ENCODE assay signal across 20 cellular contexts in the genomic region with DNA sequence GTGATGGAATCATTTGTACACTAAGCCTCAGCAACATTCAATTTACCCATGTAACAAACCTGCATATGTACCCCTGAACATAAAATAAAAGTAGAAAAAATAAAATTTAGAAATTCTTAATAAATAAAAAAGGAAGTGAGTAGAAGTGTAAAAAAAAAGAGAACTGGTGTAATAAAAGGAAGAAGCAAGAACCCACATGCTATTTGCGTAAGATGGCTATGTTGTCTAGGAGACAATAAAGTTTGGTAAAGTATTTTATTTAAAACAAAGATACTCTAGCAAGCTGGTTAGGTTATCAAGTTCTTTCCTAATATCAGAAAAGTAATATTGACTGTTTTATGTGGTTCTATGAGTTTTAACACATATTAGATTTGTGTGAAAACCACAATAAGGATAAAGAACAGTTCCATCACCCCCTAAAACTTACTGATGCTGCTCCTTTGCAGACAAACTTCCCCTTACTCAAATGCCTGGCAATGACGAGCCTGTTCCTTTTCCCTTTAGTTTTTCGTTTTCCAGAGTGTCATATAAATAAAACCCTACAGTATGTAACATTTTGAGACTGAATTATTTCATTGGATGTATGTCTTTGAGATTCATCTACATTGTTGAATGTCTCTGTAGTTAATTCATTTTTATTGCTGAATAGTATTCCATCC.
"Had no signal": no experiment of that assay in that cellular context is flagged by ENCODE, and none has a peak within 500 bp of the region (broad histone marks: within the 10 kb centered on the region; RNA-seq: fewer than 3 reads in every experiment).

No MANE protein-coding gene starts in this region.

- H3K4me1 Mint-ChIP-seq: activated CD4-positive, alpha-beta T cell treated with anti-CD3 and anti-CD28 coated beads, Interleukin-2, amount 10 ng/mL, durations not matched to agents 7 days and 5 days; activated naive CD4-positive, alpha-beta T cell treated with anti-CD3 and anti-CD28 coated beads, Interleukin-2, amount 50 U/mL, for 24 hours; nephron progenitor cell; stimulated activated naive CD8-positive, alpha-beta T cell treated with anti-CD3 and anti-CD28 coated beads, Interleukin-15, amount 100 ng/mL, for 72 hours had no signal

- H3K27ac ChIP-seq: ascending aorta, coronary artery, right lobe of liver, suprapubic skin, transverse colon, vagina had no signal

- H3K4me1 ChIP-seq: ascending aorta, right lobe of liver, suprapubic skin, transverse colon, vagina had no signal

- H3K36me3 Mint-ChIP-seq: activated naive CD4-positive, alpha-beta T cell treated with anti-CD3 and anti-CD28 coated beads, Interleukin-2, amount 50 U/mL, for 24 hours had no signal

- H3K27ac Mint-ChIP-seq: activated CD4-positive, alpha-beta T cell treated with anti-CD3 and anti-CD28 coated beads, Interleukin-2, amount 10 ng/mL, durations not matched to agents 7 days and 5 days; activated naive CD4-positive, alpha-beta T cell treated with anti-CD3 and anti-CD28 coated beads, Interleukin-2, amount 50 U/mL, for 24 hours; activated T-cell treated with anti-CD3 and anti-CD28 coated beads, Interleukin-2, amount 50 U/mL, for 72 hours; nephron progenitor cell; stimulated activated naive CD8-positive, alpha-beta T cell treated with anti-CD3 and anti-CD28 coated beads, Interleukin-15, amount 100 ng/mL, for 72 hours had no signal

- H3K4me3 ChIP-seq: ascending aorta, coronary artery, right lobe of liver, suprapubic skin, transverse colon, vagina had no signal

- H3K4me3 Mint-ChIP-seq: activated CD4-positive, alpha-beta T cell treated with anti-CD3 and anti-CD28 coated beads, Interleukin-2, amount 10 ng/mL, durations not matched to agents 7 days and 5 days; activated naive CD4-positive, alpha-beta T cell treated with anti-CD3 and anti-CD28 coated beads, Interleukin-2, amount 50 U/mL, for 24 hours; activated T-cell treated with anti-CD3 and anti-CD28 coated beads, Interleukin-2, amount 50 U/mL, for 72 hours; nephron progenitor cell; stimulated activated naive CD8-positive, alpha-beta T cell treated with anti-CD3 and anti-CD28 coated beads, Interleukin-15, amount 100 ng/mL, for 72 hours had no signal

- H3K9me3 Mint-ChIP-seq: activated CD4-positive, alpha-beta T cell treated with anti-CD3 and anti-CD28 coated beads, Interleukin-2, amount 10 ng/mL, durations not matched to agents 7 days and 5 days had no signal

- DNase-seq: activated CD4-positive, alpha-beta T cell treated with anti-CD3 and anti-CD28 coated beads, Interleukin-2, amount 10 ng/mL, durations not matched to agents 7 days and 5 days; activated CD8-positive, alpha-beta memory T cell treated with anti-CD3 and anti-CD28 coated beads for 24 hours; activated CD8-positive, alpha-beta memory T cell treated with anti-CD3 and anti-CD28 coated beads, Interleukin-2, amount 50 U/mL, for 48 hours; activated gamma-delta T cell; activated T-cell treated with anti-CD3 and anti-CD28 coated beads, Interleukin-2, amount 50 U/mL, for 72 hours; hypothalamus; islet precursor cell; midbrain; nephron progenitor cell; right lobe of liver; small intestine; stimulated activated CD4-positive, alpha-beta T cell treated with anti-CD3 and anti-CD28 coated beads, Interleukin-4, amount 100 ng/mL, for 1 hour; stimulated activated naive CD8-positive, alpha-beta T cell treated with anti-CD3 and anti-CD28 coated beads, Interleukin-15, amount 100 ng/mL, for 72 hours; T1000; transverse colon had no signal

- ATAC-seq: activated T-cell treated with anti-CD3 and anti-CD28 coated beads, Interleukin-2, amount 50 U/mL, for 72 hours; stimulated activated naive CD8-positive, alpha-beta T cell treated with anti-CD3 and anti-CD28 coated beads, Interleukin-15, amount 100 ng/mL, for 72 hours had no signal

- H3K27me3 ChIP-seq: ascending aorta, right lobe of liver, suprapubic skin, transverse colon, vagina had no signal

- H3K27me3 Mint-ChIP-seq: activated naive CD4-positive, alpha-beta T cell treated with anti-CD3 and anti-CD28 coated beads, Interleukin-2, amount 50 U/mL, for 24 hours had no signal

- H3K36me3 ChIP-seq: ascending aorta, right lobe of liver, suprapubic skin, transverse colon, vagina had no signal
